In the genomic region with DNA sequence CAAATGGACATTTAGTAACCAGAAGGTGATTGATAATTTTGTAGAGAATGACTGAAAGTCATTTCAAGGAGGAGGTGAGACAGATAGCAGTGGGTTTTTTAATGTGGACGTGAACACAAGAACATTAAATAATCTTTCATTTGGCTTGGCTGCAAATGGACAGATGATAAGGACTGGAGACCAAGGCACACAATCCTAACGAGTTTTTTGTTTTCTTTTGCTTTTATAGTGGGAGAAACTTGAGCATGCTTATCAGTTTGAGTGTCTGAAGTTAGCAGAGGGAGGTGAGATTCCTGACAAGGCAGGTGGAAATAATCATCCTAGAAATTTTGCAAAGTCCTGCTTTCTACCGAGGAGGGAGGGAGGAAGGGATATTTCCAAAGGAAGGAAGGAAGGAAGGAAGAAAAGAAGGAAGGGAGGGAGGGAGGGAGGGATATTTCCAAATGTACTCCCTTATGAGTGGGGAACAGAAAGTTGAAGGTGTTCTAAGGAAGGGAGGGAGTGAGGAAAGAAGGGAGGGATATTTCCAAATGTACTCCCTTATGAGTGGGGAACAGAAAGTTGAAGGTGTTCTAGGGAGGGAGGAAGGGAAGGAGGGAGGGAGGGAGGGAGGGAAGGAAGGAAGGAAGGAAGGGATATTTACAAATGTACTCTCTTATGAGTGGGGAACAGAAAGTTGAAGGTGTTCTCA, we compare ENCODE assay signal across 25 cellular contexts.
"Had no signal": no experiment of that assay in that cellular context is flagged by ENCODE, and none has a peak within 500 bp of the region (broad histone marks: within the 10 kb centered on the region; RNA-seq: fewer than 3 reads in every experiment).

No MANE protein-coding gene starts in this region.

- H3K27me3 ChIP-seq: brain microvascular endothelial cell, dorsolateral prefrontal cortex had no signal

- FAIRE-seq: astrocyte, frontal cortex had no signal

- H3K36me3 ChIP-seq: brain microvascular endothelial cell had no signal

- H3K27ac ChIP-seq: brain microvascular endothelial cell, coronary artery, dorsolateral prefrontal cortex had no signal

- H3K4me3 ChIP-seq: coronary artery, dorsolateral prefrontal cortex had no signal

- DNase-seq: activated CD4-positive, alpha-beta T cell treated with anti-CD3 and anti-CD28 coated beads for 48 hours; activated CD4-positive, alpha-beta T cell treated with anti-CD3 and anti-CD28 coated beads, Interleukin-2, amount 50 U/mL, for 1 hour; activated CD4-positive, alpha-beta T cell treated with anti-CD3 and anti-CD28 coated beads, Interleukin-2, amount 50 U/mL, for 48 hours; activated CD8-positive, alpha-beta memory T cell treated with anti-CD3 and anti-CD28 coated beads for 24 hours; activated CD8-positive, alpha-beta T cell treated with anti-CD3 and anti-CD28 coated beads for 36 hours; activated effector memory CD4-positive, alpha-beta T cell treated with Interleukin-2 at 50 U/mL for 16 hours; activated gamma-delta T cell treated with Interleukin-2 at 50 U/mL for 16 hours; activated naive CD4-positive, alpha-beta T cell treated with anti-CD3 and anti-CD28 coated beads, Interleukin-2, amount 50 U/mL, for 16 hours; activated naive CD4-positive, alpha-beta T cell treated with Interleukin-2 at 50 U/mL for 16 hours; activated T-cell treated with anti-CD3 and anti-CD28 coated beads, Interleukin-2, amount 50 U/mL, for 4 hours; amniotic stem cell; anterior cingulate cortex; brain microvascular endothelial cell; dorsolateral prefrontal cortex; effector memory CD4-positive, alpha-beta T cell; endodermal cell; foreskin fibroblast; head of caudate nucleus; T-helper 17 cell; T1000 had no signal

- ATAC-seq: activated CD8-positive, alpha-beta T cell treated with anti-CD3 and anti-CD28 coated beads for 36 hours; activated T-cell treated with anti-CD3 and anti-CD28 coated beads, Interleukin-2, amount 50 U/mL, for 4 hours; activated T-helper 17 cell treated with anti-CD3 and anti-CD28 coated beads, Interleukin-2, amount 50 U/mL, for 72 hours; esophagus mucosa; T-helper 17 cell had no signal
